Comparison of ENCODE assay signal across 16 cellular contexts in genomic region chr13:20616059-20616797, GRCh38. TPM values are rescaled to one million over a fixed set of nuclear protein-coding genes. Genes with fewer than 3 reads are reported as not detected.
A peak's percentile ranks its signal among the peaks of the same experiment; 100 is the strongest.
DNase-seq lines count a peak whose midpoint lies in the region; ATAC-seq, FAIRE-seq and TF ChIP-seq lines count a peak whose summit lies in the region.
"Had no signal": no experiment of that assay in that cellular context is flagged by ENCODE, and none has a peak within 500 bp of the region (broad histone marks: within the 10 kb centered on the region; RNA-seq: fewer than 3 reads in every experiment).

No MANE protein-coding gene starts in this region.

- peak; percentile 18 for DNase-seq in GM03348 (ENCODE audit: low spot score)
- DNase-seq in RWPE2 (ENCODE audit: low spot score) = no peak
- DNase-seq in epithelial cell of prostate (ENCODE audit: low read depth, low spot score) = peak; percentile 63
- peak; percentile 37 for DNase-seq in osteoblast (ENCODE audit: insufficient read length, low spot score, missing footprints)
- no peak for DNase-seq in NCI-H1930 (lab: John Stamatoyannopoulos, UW)
- no peak for DNase-seq in RPMI8226
- DNase-seq in kidney = no peak
- DNase-seq: activated naive CD4-positive, alpha-beta T cell treated with anti-CD3 and anti-CD28 coated beads, Interleukin-2, amount 50 U/mL, for 16 hours; COR-L47; effector CD4-positive, alpha-beta T cell; lower lobe of right lung; occipital lobe; OCI-M1; T-helper 9 cell had no signal

- intact Hi-C loops in kidney (cut with DNase I) = no loop called here

- H3K79me2 ChIP-seq in osteoblast (ENCODE audit: insufficient read depth, low read length) = no peaks in the 10 kb centered on the region
- H3K79me2 ChIP-seq: hepatocyte had no signal

- no peaks in the 10 kb centered on the region for H3K9me3 ChIP-seq in RWPE2 (ENCODE audit: severe bottlenecking)
- no peaks in the 10 kb centered on the region for H3K9me3 ChIP-seq in osteoblast (ENCODE audit: low read depth, low read length)
- no peaks in the 10 kb centered on the region for H3K9me3 ChIP-seq in kidney (ENCODE audit: control insufficient read depth in 1 of 2, low read length in 2 of 2)
- H3K9me3 ChIP-seq: lower lobe of right lung had no signal

- no peak overlapping the region for H2AFZ ChIP-seq in osteoblast (ENCODE audit: low read length)
- H2AFZ ChIP-seq: hepatocyte had no signal

- H3K27ac ChIP-seq in RWPE2 (ENCODE audit: poor library complexity, severe bottlenecking) = no peak overlapping the region
- H3K27ac ChIP-seq in epithelial cell of prostate = no peak overlapping the region
- H3K27ac ChIP-seq in osteoblast (ENCODE audit: low read depth, low read length) = no peak overlapping the region
- H3K27ac ChIP-seq in kidney (ENCODE audit: low read depth in 2 of 2, low read length in 2 of 2) = no peak overlapping the region
- H3K27ac ChIP-seq: hepatocyte, lower lobe of right lung had no signal

- no peak for FAIRE-seq in kidney (lab: Jason Lieb, UNC)

- H3K4me1 ChIP-seq in RWPE2 (ENCODE audit: insufficient read depth, poor library complexity, severe bottlenecking) = no peaks in the 10 kb centered on the region
- peaks cover 3% of the 10 kb centered on the region for H3K4me1 ChIP-seq in osteoblast (ENCODE audit: insufficient read depth, low read length)
- no peaks in the 10 kb centered on the region for H3K4me1 ChIP-seq in kidney (ENCODE audit: control insufficient read depth in 1 of 2, insufficient read depth in 1 of 2, low read depth in 1 of 2, low read length in 2 of 2)
- H3K4me1 ChIP-seq: lower lobe of right lung had no signal

- H3K27me3 ChIP-seq in RWPE2 (ENCODE audit: insufficient read depth, poor library complexity, severe bottlenecking) (no peaks in the 10 kb centered on the region), osteoblast (ENCODE audit: insufficient read depth, low read length) (no peaks in the 10 kb centered on the region)
- H3K27me3 ChIP-seq: hepatocyte had no signal

- H3K36me3 ChIP-seq in RWPE2 (ENCODE audit: low read depth) (0 out of 2 replicates have a peak, but pooled peaks cover 3% of the 10 kb centered on the region), osteoblast (ENCODE audit: insufficient read depth, low read length) (no peaks in the 10 kb centered on the region), kidney (ENCODE audit: control insufficient read depth in 1 of 2, insufficient read depth in 2 of 2, low read length in 2 of 2) (peaks cover 0 to 15% of the 10 kb centered on the region in 2 donors)

- TF ChIP-seq CTCF in RWPE2 (IDR thresholded peaks at IDR 0.05; ENCODE audit: poor library complexity, severe bottlenecking) = no peak
- TF ChIP-seq CTCF in osteoblast (IDR thresholded peaks at IDR 0.05; ENCODE audit: extremely low read depth, low read depth, low read length) = no peak
- TF ChIP-seq CTCF in kidney (IDR thresholded peaks at IDR 0.05; ENCODE audit: borderline replicate concordance, extremely low read depth, insufficient read depth) = no peak

- peak; percentile 88 for ATAC-seq in RWPE2 (ENCODE audit: low read depth)
- ATAC-seq in GM21717 (IDR thresholded peaks at IDR 0.05; ENCODE audit: unreplicated experiment) = no peak
- ATAC-seq: lower lobe of right lung had no signal

- H3K4me3 ChIP-seq in RWPE2 (ENCODE audit: severe bottlenecking) (no peak overlapping the region), osteoblast (ENCODE audit: insufficient read depth, low read length) (no peak overlapping the region), kidney (ENCODE audit: low read length in 2 of 2) (no peak overlapping the region)
- H3K4me3 ChIP-seq: hepatocyte, lower lobe of right lung had no signal

- H3K9ac ChIP-seq in kidney (ENCODE audit: low read length in 2 of 2) = no peak overlapping the region

- no peaks in the 10 kb centered on the region for H4K20me1 ChIP-seq in osteoblast (ENCODE audit: insufficient read depth, low read length)

- H3K4me2 ChIP-seq in osteoblast (ENCODE audit: insufficient read depth, low read length) = no peak overlapping the region
- H3K4me2 ChIP-seq: hepatocyte had no signal

RNA-seq across cellular contexts. Expression of gene IFT88, which starts 49.3 kb away (rescaled TPM):
- total RNA-seq in osteoblast = 20.3 and 20.9 TPM in 2 replicates
- 30.3 TPM for total RNA-seq in kidney
- 20.2 TPM for polyA plus RNA-seq in kidney (ENCODE audit: insufficient read depth, low read depth, low replicate concordance)

Comparison
In these comparisons a context has a peak if more than half of its experiments do, and no peak if none do; other contexts are left out.
1. DNase-seq: peak in GM03348 (single experiment), epithelial cell of prostate (single experiment) and osteoblast (single experiment); none in RWPE2 (single experiment), NCI-H1930 (0 of 2), RPMI8226 (single experiment) and kidney (single experiment).